20 cellular contexts compared by ENCODE assay signal in the genomic region with DNA sequence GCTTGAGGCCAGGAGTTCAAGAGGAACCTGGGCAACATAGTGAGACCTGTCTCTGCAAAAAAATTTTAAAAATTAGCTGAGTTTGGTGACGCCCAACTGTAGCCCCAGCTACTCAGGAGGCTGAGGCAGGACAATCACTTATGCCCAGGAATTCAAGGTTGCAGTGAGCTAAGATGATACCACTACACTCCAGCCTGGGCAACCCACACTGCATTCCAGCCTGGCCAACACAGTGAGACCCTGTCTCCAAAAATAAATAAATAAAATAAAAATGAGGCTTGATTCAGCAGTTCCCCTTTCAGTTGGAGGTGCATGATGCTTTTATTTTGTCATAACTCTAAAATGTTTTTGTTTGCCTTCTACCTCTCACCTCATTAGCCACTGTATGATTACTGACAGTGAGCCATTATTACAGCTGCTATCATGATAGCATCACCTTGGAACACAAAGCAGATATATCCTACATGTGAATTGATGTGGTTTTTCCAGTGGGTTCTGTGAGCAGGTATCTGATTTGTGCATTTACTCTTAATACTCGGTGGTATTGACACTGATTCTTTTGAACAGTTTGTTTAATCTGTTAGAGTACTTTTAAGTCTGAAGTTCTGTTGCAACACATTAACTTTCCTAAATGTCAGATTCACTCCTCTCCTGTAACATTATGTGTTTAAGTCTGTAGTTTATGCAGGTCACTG. TPM values are rescaled to one million over a fixed set of nuclear protein-coding genes. Genes with fewer than 3 reads are reported as not detected.
DNase-seq lines count a peak whose midpoint lies in the region; ATAC-seq and TF ChIP-seq lines count a peak whose summit lies in the region.
"Had no signal": no experiment of that assay in that cellular context is flagged by ENCODE, and none has a peak within 500 bp of the region (broad histone marks: within the 10 kb centered on the region; RNA-seq: fewer than 3 reads in every experiment).

No MANE protein-coding gene starts in this region.

- H3K9me3 ChIP-seq in SU-DHL-6 (ENCODE audit: insufficient read depth, low read length): no peaks in the 10 kb centered on the region

- no peak overlapping the region for H3K9ac ChIP-seq in SU-DHL-6 (ENCODE audit: low read length)

- H3K4me3 ChIP-seq in SU-DHL-6 (ENCODE audit: insufficient read depth, low read length, poor library complexity, severe bottlenecking): no peak overlapping the region
- H3K4me3 ChIP-seq: SK-N-MC had no signal

- H3F3A ChIP-seq in SU-DHL-6 (ENCODE audit: insufficient read depth): peaks cover 31% of the 10 kb centered on the region

- H3K27me3 Mint-ChIP-seq in activated naive CD8-positive, alpha-beta T cell: no peaks in the 10 kb centered on the region
- H3K27me3 Mint-ChIP-seq in activated naive CD8-positive, alpha-beta T cell treated with anti-CD3 and anti-CD28 coated beads, Interleukin-2, amount 50 U/mL, for 24 hours: no peaks in the 10 kb centered on the region
- H3K27me3 Mint-ChIP-seq: CD4-positive, alpha-beta memory T cell had no signal

- no peaks in the 10 kb centered on the region for H3K9me3 Mint-ChIP-seq in activated naive CD8-positive, alpha-beta T cell (ENCODE audit: low read depth)
- no peaks in the 10 kb centered on the region for H3K9me3 Mint-ChIP-seq in activated naive CD8-positive, alpha-beta T cell treated with anti-CD3 and anti-CD28 coated beads, Interleukin-2, amount 50 U/mL, for 24 hours
- H3K9me3 Mint-ChIP-seq: CD4-positive, alpha-beta memory T cell; HFFc6 had no signal

- no peak for DNase-seq in activated naive CD8-positive, alpha-beta T cell treated with anti-CD3 and anti-CD28 coated beads, Interleukin-2, amount 50 U/mL, for 24 hours
- DNase-seq in left lobe of liver (ENCODE audit: low spot score): no peak
- DNase-seq in NCI-H2107 treated with DMSO at 0.1 percent for 48 hours (lab: John Stamatoyannopoulos, UW; ENCODE audit: unreplicated experiment): no peak
- DNase-seq in OCI-M1 (lab: John Stamatoyannopoulos, UW): no peak
- DNase-seq: AML-193; CD4-positive, alpha-beta memory T cell; DMS79 treated with DMSO at 0.1 percent for 48 hours; GF-D8; GOT3; HFFc6; Karpas-422; MM.1S; NCI-H1105; NCI-H187 had no signal

- peak overlapping the region; percentile 64 for H3K27ac Mint-ChIP-seq in activated naive CD8-positive, alpha-beta T cell
- H3K27ac Mint-ChIP-seq in activated naive CD8-positive, alpha-beta T cell treated with anti-CD3 and anti-CD28 coated beads, Interleukin-2, amount 50 U/mL, for 24 hours: no peak overlapping the region
- H3K27ac Mint-ChIP-seq: HFFc6 had no signal

- ATAC-seq in activated naive CD8-positive, alpha-beta T cell treated with anti-CD3 and anti-CD28 coated beads, Interleukin-2, amount 50 U/mL, for 24 hours: no peak
- ATAC-seq in left lobe of liver: peak; percentile 86
- no peak for ATAC-seq in GM21619 (IDR thresholded peaks at IDR 0.05; ENCODE audit: unreplicated experiment)
- ATAC-seq in GM19452 (IDR thresholded peaks at IDR 0.05; ENCODE audit: unreplicated experiment): no peak
- ATAC-seq: Right ventricle myocardium inferior had no signal

- H3K27ac ChIP-seq in SU-DHL-6 (ENCODE audit: low read depth, low read length): peak overlapping the region; percentile 56
- H3K27ac ChIP-seq: SK-N-MC had no signal

- H4K20me1 ChIP-seq in SU-DHL-6 (ENCODE audit: low read depth, low read length): no peaks in the 10 kb centered on the region

- H3K4me3 Mint-ChIP-seq in activated naive CD8-positive, alpha-beta T cell: no peak overlapping the region
- no peak overlapping the region for H3K4me3 Mint-ChIP-seq in activated naive CD8-positive, alpha-beta T cell treated with anti-CD3 and anti-CD28 coated beads, Interleukin-2, amount 50 U/mL, for 24 hours
- H3K4me3 Mint-ChIP-seq: CD4-positive, alpha-beta memory T cell; HFFc6 had no signal

- H3K36me3 Mint-ChIP-seq in activated naive CD8-positive, alpha-beta T cell: peaks cover 28% of the 10 kb centered on the region
- H3K36me3 Mint-ChIP-seq in activated naive CD8-positive, alpha-beta T cell treated with anti-CD3 and anti-CD28 coated beads, Interleukin-2, amount 50 U/mL, for 24 hours (ENCODE audit: low read depth): peaks cover 72% of the 10 kb centered on the region

- no peak for TF ChIP-seq CTCF in SU-DHL-6 (IDR thresholded peaks at IDR 0.05; ENCODE audit: insufficient read depth, low read length, poor library complexity, severe bottlenecking)

- no peaks in the 10 kb centered on the region for H3K9me2 ChIP-seq in SU-DHL-6 (replicated peaks; ENCODE audit: insufficient read depth, low read length)

- H3K4me2 ChIP-seq in SU-DHL-6 (ENCODE audit: low read depth, low read length, poor library complexity, severe bottlenecking): peak overlapping the region; percentile 19

- no peaks in the 10 kb centered on the region for H3K27me3 ChIP-seq in SU-DHL-6 (ENCODE audit: low read length)

- H3K4me1 Mint-ChIP-seq in activated naive CD8-positive, alpha-beta T cell (ENCODE audit: low read depth): peaks cover 9% of the 10 kb centered on the region
- peaks cover 26% of the 10 kb centered on the region for H3K4me1 Mint-ChIP-seq in activated naive CD8-positive, alpha-beta T cell treated with anti-CD3 and anti-CD28 coated beads, Interleukin-2, amount 50 U/mL, for 24 hours

- peaks cover 36% of the 10 kb centered on the region for H3K79me2 ChIP-seq in SU-DHL-6 (ENCODE audit: insufficient read depth, low read length)

- H2AFZ ChIP-seq in SU-DHL-6 (ENCODE audit: low read depth, low read length, severe bottlenecking): no peak overlapping the region

- peaks cover 12% of the 10 kb centered on the region; the same call in 1 of the 2 replicates for H3K36me3 ChIP-seq in SU-DHL-6 (ENCODE audit: low read length)

RNA-seq across cellular contexts. Expression of a gene that starts 49.1 kb away (rescaled TPM):
- total RNA-seq in left lobe of liver: 3.8 TPM
